In genomic region chr7:93551063-93551895, GRCh38 we compare ENCODE assay signal across 9 cellular contexts. TPM values are rescaled to one million over a fixed set of nuclear protein-coding genes. Genes with fewer than 3 reads are reported as not detected.
DNase-seq lines count a peak whose midpoint lies in the region; ATAC-seq, FAIRE-seq and TF ChIP-seq lines count a peak whose summit lies in the region.
"Had no signal": no experiment of that assay in that cellular context is flagged by ENCODE, and none has a peak within 500 bp of the region (broad histone marks: within the 10 kb centered on the region; RNA-seq: fewer than 3 reads in every experiment).

No MANE protein-coding gene starts in this region.

- no peak overlapping the region for H3K27ac ChIP-seq in prostate gland
- no peak overlapping the region for H3K27ac ChIP-seq in stomach

- H3K4me1 ChIP-seq in prostate gland (replicated peaks) (no peaks in the 10 kb centered on the region), stomach (no peaks in the 10 kb centered on the region)

- H3K9me3 ChIP-seq in prostate gland, result no peaks in the 10 kb centered on the region
- H3K9me3 ChIP-seq in stomach, result no peaks in the 10 kb centered on the region

- TF ChIP-seq POLR2A in prostate gland (IDR thresholded peaks at IDR 0.05), result no peak
- no peak for TF ChIP-seq POLR2A in stomach (IDR thresholded peaks at IDR 0.05)

- intact Hi-C loops in prostate gland (cut with DNase I) (loop anchor here (5.0 kb wide), 1 partner anchor 304 kb away; no protein-coding TSS in a partner anchor), stomach (cut with DNase I; ENCODE audit: low total_unique reads) (no loop called here)

- H3K27me3 ChIP-seq in prostate gland (replicated peaks; ENCODE audit: insufficient read depth) (no peaks in the 10 kb centered on the region), stomach (no peaks in the 10 kb centered on the region)

- H3K36me3 ChIP-seq in prostate gland, result no peaks in the 10 kb centered on the region
- no peaks in the 10 kb centered on the region for H3K36me3 ChIP-seq in stomach

- TF ChIP-seq CTCF in prostate gland (IDR thresholded peaks at IDR 0.05), result peak in 1 of 4 experiments; percentile 22
- peak in 2 of 7 experiments; percentile 16 to 34 for TF ChIP-seq CTCF in stomach (IDR thresholded peaks at IDR 0.05)

- ATAC-seq in HG03103 (IDR thresholded peaks at IDR 0.05; ENCODE audit: low read depth, unreplicated experiment), result peak; percentile 55

- DNase-seq in EL (peak; percentile 28), SKM-1 treated with dmso at 0.1 percent for 144 hours (lab: John Stamatoyannopoulos, UW; ENCODE audit: unreplicated experiment) (peak; percentile 39), iris pigment epithelial cell (ENCODE audit: low read depth) (peak; percentile 63), NCI-H1048 (lab: John Stamatoyannopoulos, UW) (no peak), prostate gland (ENCODE audit: low spot score) (no peak), HTR-8/SVneo (ENCODE audit: insufficient read length, low spot score) (no peak), stomach (no peak)

- no peak for FAIRE-seq in HTR-8/SVneo (lab: Jason Lieb, UNC)

- WGBS in prostate gland, result 20% methylated on average over 6 of the region's 6 CpGs
- WGBS in stomach, 5 donors, result 17 to 23% (median 19%) methylated on average over 6 of the region's 6 CpGs

- H3K4me3 ChIP-seq in prostate gland, result no peak overlapping the region
- no peak overlapping the region for H3K4me3 ChIP-seq in stomach

- TF ChIP-seq EP300 in stomach (IDR thresholded peaks at IDR 0.05), result no peak

RNA-seq across cellular contexts. Expression of gene CALCR, which starts 23.2 kb away (rescaled TPM):
- under 1 TPM in 1 of 2 donors, not detected in 1; 0.45 TPM for total RNA-seq in prostate gland
- total RNA-seq in stomach, result not detected
- polyA plus RNA-seq in stomach, result not detected
- total RNA-seq: T-helper 2 cell treated with Interferon-gamma antibody and Interleukin-4, amounts not matched to agents 100 ng/mL and 5 ng/mL, for 36 hours had no signal

Comparison
In these comparisons a context has a peak if more than half of its experiments do, and no peak if none do; other contexts are left out.
1. DNase-seq: peak in EL (single experiment), SKM-1 treated with dmso at 0.1 percent for 144 hours (single experiment) and iris pigment epithelial cell (single experiment); none in NCI-H1048 (single experiment), prostate gland (single experiment), HTR-8/SVneo (single experiment) and stomach (single experiment).